In genomic region chr17:69433093-69433492, GRCh38 we compare ENCODE assay signal across 13 cellular contexts. TPM values are rescaled to one million over a fixed set of nuclear protein-coding genes. Genes with fewer than 3 reads are reported as not detected.
DNase-seq lines count a peak whose midpoint lies in the region; ATAC-seq, FAIRE-seq and TF ChIP-seq lines count a peak whose summit lies in the region.
"Had no signal": no experiment of that assay in that cellular context is flagged by ENCODE, and none has a peak within 500 bp of the region (broad histone marks: within the 10 kb centered on the region; RNA-seq: fewer than 3 reads in every experiment).

No MANE protein-coding gene starts in this region.

- POLR2A ChIA-PET in CD8-positive, alpha-beta T cell (lab: Charles Lee), result no interaction called here

- TF ChIP-seq CTCF in CD8-positive, alpha-beta T cell (IDR thresholded peaks at IDR 0.05), result no peak

- H3K4me3 ChIP-seq in CD8-positive, alpha-beta T cell (ENCODE audit: low read depth, low read length), result no peak overlapping the region
- no peak overlapping the region for H3K4me3 ChIP-seq in Karpas-422 (ENCODE audit: low read length)
- H3K4me3 ChIP-seq in small intestine (ENCODE audit: low read depth in 1 of 2, low read length in 2 of 2), result no peak overlapping the region
- H3K4me3 ChIP-seq: BLaER1, HAP-1, K562 had no signal

- H3K27ac ChIP-seq in CD8-positive, alpha-beta T cell (ENCODE audit: low read depth, low read length), result no peak overlapping the region
- peak overlapping the region; percentile 72 for H3K27ac ChIP-seq in Karpas-422 (ENCODE audit: low read length)
- no peak overlapping the region for H3K27ac ChIP-seq in small intestine (ENCODE audit: low read depth in 1 of 2, low read length in 1 of 2)
- H3K27ac ChIP-seq: BLaER1 had no signal

- DNase-seq in CD8-positive, alpha-beta T cell, result no peak
- no peak for DNase-seq in Karpas-422
- DNase-seq in left colon, result no peak
- no peak for DNase-seq in NCI-H2171 (lab: John Stamatoyannopoulos, UW)
- no peak for DNase-seq in small intestine
- DNase-seq: AML-193, DMS53, GF-D8, GOT3 had no signal

- H3K4me2 ChIP-seq in Karpas-422 (ENCODE audit: low read depth, low read length, poor library complexity, severe bottlenecking), result peak overlapping the region; percentile 43
- H3K4me2 ChIP-seq: BLaER1 had no signal

- no peaks in the 10 kb centered on the region for H3K9me2 ChIP-seq in Karpas-422 (replicated peaks; ENCODE audit: insufficient read depth, low read length)

- 60 to 76% (median 66%) methylated on average over 3 of the region's 3 CpGs for WGBS in small intestine, 3 donors

- H4K20me1 ChIP-seq in Karpas-422 (ENCODE audit: insufficient read depth, low read depth, low read length), result no peaks in the 10 kb centered on the region
- H4K20me1 ChIP-seq: BLaER1 had no signal

- peaks cover 3% of the 10 kb centered on the region; the same call in 1 of the 2 replicates for H3K79me2 ChIP-seq in Karpas-422 (ENCODE audit: low read length)

- no peak for ATAC-seq in CD8-positive, alpha-beta T cell
- ATAC-seq in left colon (peak; percentile 72), HG03108 (IDR thresholded peaks at IDR 0.05; ENCODE audit: unreplicated experiment) (no peak)
- ATAC-seq: K562 had no signal

- H3K9me3 Mint-ChIP-seq in CD8-positive, alpha-beta T cell, result no peaks in the 10 kb centered on the region

- H3K36me3 Mint-ChIP-seq in CD8-positive, alpha-beta T cell, result peaks cover 34% of the 10 kb centered on the region

- H3K9me3 ChIP-seq in CD8-positive, alpha-beta T cell (ENCODE audit: low read length), result no peaks in the 10 kb centered on the region
- H3K9me3 ChIP-seq in Karpas-422 (ENCODE audit: low read length) (no peaks in the 10 kb centered on the region), small intestine (ENCODE audit: control insufficient read depth, low read depth) (no peaks in the 10 kb centered on the region)
- H3K9me3 ChIP-seq: BLaER1, HAP-1 had no signal

- no peaks in the 10 kb centered on the region for H3K4me1 ChIP-seq in CD8-positive, alpha-beta T cell (ENCODE audit: insufficient read depth, low read length)
- peaks cover 67% of the 10 kb centered on the region for H3K4me1 ChIP-seq in Karpas-422 (ENCODE audit: low read length)
- H3K4me1 ChIP-seq in small intestine (ENCODE audit: control insufficient read depth in 2 of 2, insufficient read depth in 1 of 2, low read depth in 1 of 2, low read length in 1 of 2), result peaks cover 5 to 10% of the 10 kb centered on the region in 2 donors

- H3K27ac Mint-ChIP-seq in CD8-positive, alpha-beta T cell, result peak overlapping the region; percentile 37

- no peaks in the 10 kb centered on the region for H3K27me3 Mint-ChIP-seq in CD8-positive, alpha-beta T cell (ENCODE audit: low read depth)

- no peak overlapping the region for H2AFZ ChIP-seq in Karpas-422 (ENCODE audit: low read length)

- CTCF ChIA-PET in CD8-positive, alpha-beta T cell (lab: Charles Lee), result interaction anchor here (1.3 kb wide), 1 partner anchor 78 kb away, joined by 3 read pairs; no protein-coding TSS in a partner anchor

- H3K9ac ChIP-seq in Karpas-422 (ENCODE audit: low read length), result no peak overlapping the region
- H3K9ac ChIP-seq: BLaER1 had no signal

- H3K4me3 Mint-ChIP-seq in CD8-positive, alpha-beta T cell, result no peak overlapping the region

- H3K36me3 ChIP-seq in CD8-positive, alpha-beta T cell (ENCODE audit: insufficient read depth, low read length), result no peaks in the 10 kb centered on the region
- H3K36me3 ChIP-seq in Karpas-422 (ENCODE audit: insufficient read depth, low read length) (no peaks in the 10 kb centered on the region), small intestine (ENCODE audit: control insufficient read depth in 2 of 2, insufficient read depth in 2 of 2, low read length in 2 of 2) (no peaks in the 10 kb centered on the region)
- H3K36me3 ChIP-seq: HAP-1 had no signal

- H3K27me3 ChIP-seq in CD8-positive, alpha-beta T cell (ENCODE audit: insufficient read depth, low read length), result no peaks in the 10 kb centered on the region
- H3K27me3 ChIP-seq in Karpas-422 (ENCODE audit: low read length) (no peaks in the 10 kb centered on the region), small intestine (ENCODE audit: control insufficient read depth in 2 of 2, insufficient read depth in 2 of 2, low read length in 2 of 2) (no peaks in the 10 kb centered on the region)
- H3K27me3 ChIP-seq: BLaER1 had no signal

- intact Hi-C loops in CD8-positive, alpha-beta T cell (cut with DNase I, micrococcal nuclease), result no loop called here
- intact Hi-C loops in left colon (cut with DNase I, micrococcal nuclease), result no loop called here

- H3K4me1 Mint-ChIP-seq in CD8-positive, alpha-beta T cell (ENCODE audit: low read depth), result peaks cover 58% of the 10 kb centered on the region

- no peak for FAIRE-seq in small intestine (lab: Jason Lieb, UNC)
- FAIRE-seq: K562 had no signal

RNA-seq across cellular contexts. Expression of gene MAP2K6, which starts 18.6 kb away (rescaled TPM):
- 1 to 10 TPM; 7.1 to 8.6 TPM for total RNA-seq in CD8-positive, alpha-beta T cell
- 95.6 and 106 TPM in 2 replicates for total RNA-seq in Karpas-422 (2014; rRNA removed; shearing (Covaris generic); ENCODE audit: low replicate concordance)
- total RNA-seq in left colon, result 100 to 1,000 TPM in 1 of 2 donors, 10 to 100 TPM in 1; 58.4 to 128 TPM
- polyA plus RNA-seq in small intestine, result 10 to 100 TPM in 1 of 3 donors, 1 to 10 TPM in 2; 5.1 to 21.2 (median 6.5) TPM
- polyA plus RNA-seq: K562 had no signal

Comparison
In these comparisons a context has a peak if more than half of its experiments do, and no peak if none do; other contexts are left out.
1. RNA of gene MAP2K6, which starts 18.6 kb away (total RNA-seq): 58.4 to 128 TPM in left colon and 95.6 to 106 TPM in Karpas-422; 7.1 to 8.6 TPM in CD8-positive, alpha-beta T cell; every median in the first group is over 4 times any median in the second.